5 cellular contexts compared by ENCODE assay signal in the genomic region with DNA sequence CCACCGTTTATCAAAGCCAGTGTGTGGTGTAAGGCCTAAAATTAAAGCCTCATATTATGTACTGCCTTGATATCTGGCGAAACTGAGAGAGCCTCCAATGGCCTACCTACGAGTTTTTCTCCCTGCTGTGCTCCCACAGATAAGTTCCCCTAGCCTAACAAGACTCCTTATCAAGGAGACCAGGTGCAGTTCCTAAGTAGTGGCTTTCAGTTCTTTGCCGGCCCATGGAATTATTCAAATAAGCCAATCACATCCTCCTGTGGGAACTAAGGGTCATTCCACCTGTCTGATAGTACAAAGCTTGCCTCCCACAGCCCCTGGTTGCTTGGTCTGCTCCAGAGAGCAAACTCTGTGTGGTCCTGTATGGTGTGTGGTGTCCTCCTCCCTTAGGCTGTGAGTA.
"Had no signal": no experiment of that assay in that cellular context is flagged by ENCODE, and none has a peak within 500 bp of the region (broad histone marks: within the 10 kb centered on the region; RNA-seq: fewer than 3 reads in every experiment).

No MANE protein-coding gene starts in this region.

- DNase-seq: H9, HCEC 1CT, IMR-90, KBM-7 had no signal

- H3K4me3 ChIP-seq: GM23338 had no signal

- ATAC-seq: GM23338 had no signal
